ENCODE assay signal across 9 cellular contexts in genomic region chrX:108165349-108166111, GRCh38.
A peak's percentile ranks its signal among the peaks of the same experiment; 100 is the strongest.
DNase-seq lines count a peak whose midpoint lies in the region; ATAC-seq and TF ChIP-seq lines count a peak whose summit lies in the region.
"Had no signal": no experiment of that assay in that cellular context is flagged by ENCODE, and none has a peak within 500 bp of the region (broad histone marks: within the 10 kb centered on the region; RNA-seq: fewer than 3 reads in every experiment).

No MANE protein-coding gene starts in this region.

- H3K4me1 ChIP-seq in NT2/D1 (ENCODE audit: insufficient read depth, insufficient read length) (no peaks in the 10 kb centered on the region), vagina (no peaks in the 10 kb centered on the region)

- no peak for ATAC-seq in activated T-cell treated with anti-CD3 and anti-CD28 coated beads, Interleukin-2, amount 50 U/mL, for 72 hours (replicated peaks in 1 of 2)
- ATAC-seq in GM21576 (IDR thresholded peaks at IDR 0.05; ENCODE audit: unreplicated experiment) (no peak), GM18511 (IDR thresholded peaks at IDR 0.05; ENCODE audit: unreplicated experiment) (no peak)

- H3K27me3 Mint-ChIP-seq in activated T-cell treated with anti-CD3 and anti-CD28 coated beads, Interleukin-2, amount 50 U/mL, for 72 hours (ENCODE audit: low read depth): peaks cover 9% of the 10 kb centered on the region
- H3K27me3 Mint-ChIP-seq: activated naive CD8-positive, alpha-beta T cell had no signal

- no peak for TF ChIP-seq POLR2A in vagina (IDR thresholded peaks at IDR 0.05)

- H3K9me3 ChIP-seq in NT2/D1 (ENCODE audit: insufficient read depth, low read length) (no peaks in the 10 kb centered on the region), vagina (no peaks in the 10 kb centered on the region)

- H3K27ac ChIP-seq in vagina: peak overlapping the region; percentile 17

- H3K4me3 Mint-ChIP-seq in activated T-cell treated with anti-CD3 and anti-CD28 coated beads, Interleukin-2, amount 50 U/mL, for 72 hours: no peak overlapping the region
- H3K4me3 Mint-ChIP-seq: activated naive CD8-positive, alpha-beta T cell had no signal

- H3K9me3 Mint-ChIP-seq in activated T-cell treated with anti-CD3 and anti-CD28 coated beads, Interleukin-2, amount 50 U/mL, for 72 hours: no peaks in the 10 kb centered on the region

- H3K27me3 ChIP-seq in NT2/D1 (ENCODE audit: insufficient read depth, insufficient read length) (no peaks in the 10 kb centered on the region), vagina (no peaks in the 10 kb centered on the region)

- H3K27ac Mint-ChIP-seq in activated T-cell treated with anti-CD3 and anti-CD28 coated beads, Interleukin-2, amount 50 U/mL, for 72 hours: no peak overlapping the region
- H3K27ac Mint-ChIP-seq: activated naive CD8-positive, alpha-beta T cell had no signal

- no peak overlapping the region for H3K4me3 ChIP-seq in NT2/D1 (ENCODE audit: insufficient read length, low read depth)
- no peak overlapping the region for H3K4me3 ChIP-seq in fibroblast of villous mesenchyme (ENCODE audit: low read depth, low read length)
- H3K4me3 ChIP-seq in vagina: no peak overlapping the region

- TF ChIP-seq CTCF in fibroblast of villous mesenchyme (IDR thresholded peaks at IDR 0.05; ENCODE audit: insufficient read depth, low read depth, low read length): peak; percentile 59
- TF ChIP-seq CTCF in vagina (IDR thresholded peaks at IDR 0.05): peak in 2 of 3 experiments; percentile 18 to 22

- H3K36me3 ChIP-seq in NT2/D1 (ENCODE audit: insufficient read depth, insufficient read length, low read length) (peaks cover 5% of the 10 kb centered on the region), vagina (no peaks in the 10 kb centered on the region)

- in situ Hi-C loops in ACHN (cut with HindIII; ENCODE audit: low pct_ligation_motif_present, low pct_unique_long_range_greater_than_20kb, low sequenced_read_pairs): no loop called here

- intact Hi-C loops in vagina (cut with DNase I): no loop called here

- H3K36me3 Mint-ChIP-seq in activated T-cell treated with anti-CD3 and anti-CD28 coated beads, Interleukin-2, amount 50 U/mL, for 72 hours (ENCODE audit: insufficient read depth in 2 of 2): no peaks in the 10 kb centered on the region
- H3K36me3 Mint-ChIP-seq: activated naive CD8-positive, alpha-beta T cell had no signal

- no peak overlapping the region for H3K9ac ChIP-seq in NT2/D1 (ENCODE audit: insufficient read length, low read depth)

- no peaks in the 10 kb centered on the region for H3K4me1 Mint-ChIP-seq in activated T-cell treated with anti-CD3 and anti-CD28 coated beads, Interleukin-2, amount 50 U/mL, for 72 hours (ENCODE audit: low read depth)

- DNase-seq in ACHN: peak; percentile 48
- peak; percentile 60 for DNase-seq in H4 (ENCODE audit: low spot score)
- DNase-seq in NT2/D1 (ENCODE audit: low read depth, low spot score): peak; percentile 33
- peak; percentile 44 for DNase-seq in fibroblast of villous mesenchyme (ENCODE audit: low read depth)
- peak in 1 of 2 donors; percentile 72 for DNase-seq in vagina (ENCODE audit: extremely low spot score in 2 of 2)
- no peak for DNase-seq in activated T-cell treated with anti-CD3 and anti-CD28 coated beads, Interleukin-2, amount 50 U/mL, for 72 hours

Comparison
In these comparisons a context has a peak if more than half of its experiments do, and no peak if none do; other contexts are left out.
1. DNase-seq: peak in ACHN (single experiment), H4 (single experiment), NT2/D1 (single experiment) and fibroblast of villous mesenchyme (single experiment); none in activated T-cell treated with anti-CD3 and anti-CD28 coated beads, Interleukin-2, amount 50 U/mL, for 72 hours (0 of 2).